Comparison of ENCODE assay signal across 24 cellular contexts in the genomic region with DNA sequence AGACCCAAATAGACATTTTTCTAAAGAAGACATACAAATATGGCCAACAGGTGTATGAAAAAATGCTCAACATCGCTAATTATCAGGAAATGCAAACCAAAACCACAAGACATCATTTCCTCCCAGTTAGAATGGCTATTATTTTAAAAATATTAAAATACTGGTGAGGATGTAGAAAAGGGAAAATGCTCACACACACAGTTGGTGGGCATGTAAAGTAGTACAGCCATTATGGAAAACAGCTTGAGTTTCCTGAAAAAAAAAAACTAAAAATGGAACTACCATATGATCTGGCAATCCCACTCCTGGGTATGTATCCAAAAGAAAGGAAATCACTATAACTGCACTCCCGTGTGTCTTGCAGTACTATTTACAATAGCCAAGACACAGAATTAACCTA.
"Had no signal": no experiment of that assay in that cellular context is flagged by ENCODE, and none has a peak within 500 bp of the region (broad histone marks: within the 10 kb centered on the region; RNA-seq: fewer than 3 reads in every experiment).

No MANE protein-coding gene starts in this region.

- H3K27ac ChIP-seq: coronary artery, dorsolateral prefrontal cortex, esophagus squamous epithelium, gastrocnemius medialis, heart left ventricle, hepatocyte, left ventricle myocardium inferior, lower lobe of right lung had no signal

- DNase-seq: dermis blood vessel endothelial cell; dorsolateral prefrontal cortex; effector CD4-positive, alpha-beta T cell; effector memory CD4-positive, alpha-beta T cell; esophagus squamous epithelium; foreskin fibroblast; foreskin melanocyte; gastrocnemius medialis; glutamatergic neuron; heart left ventricle; hypothalamus; immature natural killer cell; islet precursor cell; kidney; kidney glomerular epithelial cell; left colon; left ventricle myocardium inferior; lower lobe of right lung; mesenchymal stem cell; mucosa of descending colon; naive B cell; naive thymus-derived CD8-positive, alpha-beta T cell had no signal

- H3K4me3 ChIP-seq: coronary artery, dorsolateral prefrontal cortex, esophagus squamous epithelium, gastrocnemius medialis, heart left ventricle, hepatocyte, left ventricle myocardium inferior, lower lobe of right lung, mucosa of descending colon had no signal

- H3K36me3 ChIP-seq: esophagus squamous epithelium, gastrocnemius medialis, heart left ventricle, left ventricle myocardium inferior, lower lobe of right lung had no signal
